Comparison of ENCODE assay signal across 8 cellular contexts in the genomic region with DNA sequence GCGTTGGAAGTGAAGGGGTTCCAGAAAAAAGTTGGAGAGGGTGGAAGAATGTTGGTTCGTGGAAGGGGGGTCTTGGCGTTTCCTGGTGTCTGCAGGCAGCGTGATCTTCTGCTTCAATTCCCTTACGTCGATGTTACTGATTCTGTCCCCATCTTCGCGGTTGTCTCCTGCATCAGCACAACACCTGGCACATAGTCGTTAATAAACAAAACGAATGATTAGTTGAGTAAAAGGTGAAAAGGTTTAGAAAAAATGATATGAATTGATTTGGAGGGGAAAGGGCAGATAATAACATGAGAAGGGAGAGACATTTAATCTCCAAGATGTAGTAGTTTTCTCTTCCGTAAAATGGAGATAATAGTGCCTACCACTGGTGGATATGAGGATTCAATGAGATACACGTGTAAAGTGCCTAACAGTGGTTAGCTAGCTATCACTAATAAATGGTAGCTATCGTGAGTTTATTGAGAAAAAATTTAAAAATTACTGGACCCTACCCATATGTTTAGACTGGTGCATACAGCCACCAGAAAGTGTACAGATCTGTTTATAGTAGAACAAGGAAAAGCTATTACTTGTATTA. TPM values are rescaled to one million over a fixed set of nuclear protein-coding genes. Genes with fewer than 3 reads are reported as not detected.
A peak's percentile ranks its signal among the peaks of the same experiment; 100 is the strongest.
DNase-seq lines count a peak whose midpoint lies in the region; ATAC-seq and TF ChIP-seq lines count a peak whose summit lies in the region.

No MANE protein-coding gene starts in this region.

- H3K4me2 ChIP-seq in neuronal stem cell (ENCODE audit: insufficient read depth, low read length, poor library complexity, severe bottlenecking) = peak overlapping the region; percentile 63

- peaks cover 15% of the 10 kb centered on the region for H3K36me3 Mint-ChIP-seq in activated CD4-positive, alpha-beta T cell treated with anti-CD3 and anti-CD28 coated beads for 36 hours (ENCODE audit: low read depth)
- peaks cover 23% of the 10 kb centered on the region for H3K36me3 Mint-ChIP-seq in activated CD4-positive, alpha-beta T cell treated with anti-CD3 and anti-CD28 coated beads, Interleukin-2, amount 10 ng/mL, durations not matched to agents 24 days and 14 days (ENCODE audit: low read depth)

- H3K9me3 ChIP-seq in neuronal stem cell (replicated peaks in 1 of 2; ENCODE audit: control insufficient read depth in 2 of 2, insufficient read depth in 1 of 2, low read depth in 1 of 2, low read length in 2 of 2) = peaks cover 0 to 14% of the 10 kb centered on the region in 2 donors

- no peaks in the 10 kb centered on the region for H3K27me3 ChIP-seq in neuronal stem cell (ENCODE audit: control insufficient read depth in 3 of 3, insufficient read depth in 3 of 3, low read depth in 1 of 3, low read length in 3 of 3)

- CTCF ChIA-PET in activated CD4-positive, alpha-beta T cell treated with anti-CD3 and anti-CD28 coated beads for 36 hours (lab: Charles Lee) = interaction anchor here (0.6 to 2.4 kb wide), 5 partner anchors 17 to 384 kb away, joined by 3 to 8 read pairs (median 3); no protein-coding TSS in a partner anchor

- peaks cover 4 to 10% of the 10 kb centered on the region in 2 donors for H3K4me1 ChIP-seq in neuronal stem cell (ENCODE audit: control insufficient read depth in 2 of 2, insufficient read depth in 1 of 2, low read depth in 1 of 2, low read length in 2 of 2)

- H3K4me3 ChIP-seq in epithelial cell of esophagus (ENCODE audit: low read length) (peak overlapping the region; percentile 96), neuronal stem cell (ENCODE audit: low read length in 2 of 2) (peak overlapping the region; percentile 68 to 87)

- H3K4ac ChIP-seq in neuronal stem cell (ENCODE audit: low read length) = no peak overlapping the region

- peak overlapping the region; percentile 93 for H2AFZ ChIP-seq in neuronal stem cell (ENCODE audit: low read length)

- POLR2A ChIA-PET in activated CD4-positive, alpha-beta T cell treated with anti-CD3 and anti-CD28 coated beads for 36 hours (lab: Charles Lee) = interaction anchor here (0.6 to 1.4 kb wide), 5 partner anchors 10 to 670 kb away, joined by 3 to 12 read pairs (median 4); no protein-coding TSS in a partner anchor

- H3K79me1 ChIP-seq in neuronal stem cell (ENCODE audit: low read depth, low read length) = peaks cover 4% of the 10 kb centered on the region

- ATAC-seq in activated CD4-positive, alpha-beta T cell treated with anti-CD3 and anti-CD28 coated beads for 36 hours = peak; percentile 13
- ATAC-seq in HG02852 (IDR thresholded peaks at IDR 0.05; ENCODE audit: unreplicated experiment) (peak; percentile 2), HG03280 (IDR thresholded peaks at IDR 0.05; ENCODE audit: unreplicated experiment) (no peak), GM21526 (IDR thresholded peaks at IDR 0.05; ENCODE audit: low FRiP score, unreplicated experiment) (no peak)

- no peak overlapping the region for H4K91ac ChIP-seq in neuronal stem cell (ENCODE audit: low read depth, low read length, poor library complexity)

- WGBS in neuronal stem cell (ENCODE audit: extremely low coverage in 2 of 2, insufficient read length in 2 of 2, insufficient replicate concordance in 1 of 2), 2 donors = 100% methylated on average over 1 of the region's 13 CpGs

- no peak overlapping the region for H2BK12ac ChIP-seq in neuronal stem cell (ENCODE audit: low read length)

- H3K9ac ChIP-seq in neuronal stem cell (ENCODE audit: low read depth, low read length, poor library complexity) = no peak overlapping the region

- no peak overlapping the region for H4K8ac ChIP-seq in neuronal stem cell (ENCODE audit: low read depth, low read length)

- no peaks in the 10 kb centered on the region for H3K27me3 Mint-ChIP-seq in activated CD4-positive, alpha-beta T cell treated with anti-CD3 and anti-CD28 coated beads for 36 hours
- H3K27me3 Mint-ChIP-seq in activated CD4-positive, alpha-beta T cell treated with anti-CD3 and anti-CD28 coated beads, Interleukin-2, amount 10 ng/mL, durations not matched to agents 24 days and 14 days = no peaks in the 10 kb centered on the region

- H3K4me1 Mint-ChIP-seq in activated CD4-positive, alpha-beta T cell treated with anti-CD3 and anti-CD28 coated beads for 36 hours = peaks cover 33% of the 10 kb centered on the region
- peaks cover 21% of the 10 kb centered on the region for H3K4me1 Mint-ChIP-seq in activated CD4-positive, alpha-beta T cell treated with anti-CD3 and anti-CD28 coated beads, Interleukin-2, amount 10 ng/mL, durations not matched to agents 24 days and 14 days

- no peak overlapping the region for H2BK5ac ChIP-seq in neuronal stem cell (ENCODE audit: low read length)

- H2AK5ac ChIP-seq in neuronal stem cell (ENCODE audit: low read depth, low read length) = no peak overlapping the region

- peaks cover 0 to 28% of the 10 kb centered on the region in 2 donors for H3K36me3 ChIP-seq in neuronal stem cell (replicated peaks in 1 of 2; ENCODE audit: control insufficient read depth in 2 of 2, insufficient read depth in 2 of 2, low read length in 2 of 2)

- no peak overlapping the region for H3K4me3 Mint-ChIP-seq in activated CD4-positive, alpha-beta T cell treated with anti-CD3 and anti-CD28 coated beads for 36 hours
- H3K4me3 Mint-ChIP-seq in activated CD4-positive, alpha-beta T cell treated with anti-CD3 and anti-CD28 coated beads, Interleukin-2, amount 10 ng/mL, durations not matched to agents 24 days and 14 days = no peak overlapping the region

- H3K14ac ChIP-seq in neuronal stem cell (ENCODE audit: low read length) = no peak overlapping the region

- H3K27ac ChIP-seq in neuronal stem cell (replicated peaks; ENCODE audit: low read length) = peak overlapping the region; percentile 94

- peak; percentile 17 for TF ChIP-seq CTCF in epithelial cell of esophagus (IDR thresholded peaks at IDR 0.05; ENCODE audit: insufficient read depth, low read depth, low read length, missing control alignments)

- H2BK120ac ChIP-seq in neuronal stem cell (ENCODE audit: low read depth, low read length) = no peak overlapping the region

- H3K27ac Mint-ChIP-seq in activated CD4-positive, alpha-beta T cell treated with anti-CD3 and anti-CD28 coated beads for 36 hours = no peak overlapping the region
- H3K27ac Mint-ChIP-seq in activated CD4-positive, alpha-beta T cell treated with anti-CD3 and anti-CD28 coated beads, Interleukin-2, amount 10 ng/mL, durations not matched to agents 24 days and 14 days = no peak overlapping the region

- no peak overlapping the region for H2BK15ac ChIP-seq in neuronal stem cell (ENCODE audit: low read length)

- peak; percentile 41 for DNase-seq in activated CD4-positive, alpha-beta T cell treated with anti-CD3 and anti-CD28 coated beads for 36 hours
- no peak for DNase-seq in activated CD4-positive, alpha-beta T cell treated with anti-CD3 and anti-CD28 coated beads, Interleukin-2, amount 10 ng/mL, durations not matched to agents 24 days and 14 days
- DNase-seq in SK-N-DZ (ENCODE audit: low spot score) (peak; percentile 33), epithelial cell of esophagus (ENCODE audit: low read depth) (peak; percentile 29), neuronal stem cell (ENCODE audit: low spot score) (peak; percentile 5)

- intact Hi-C loops in activated CD4-positive, alpha-beta T cell treated with anti-CD3 and anti-CD28 coated beads for 36 hours (cut with DNase I, micrococcal nuclease) = loop anchor here (1.0 to 5.0 kb wide), 3 partner anchors 81 to 1866 kb away; a partner anchor contains a TSS
- intact Hi-C loops in activated CD4-positive, alpha-beta T cell treated with anti-CD3 and anti-CD28 coated beads, Interleukin-2, amount 10 ng/mL, durations not matched to agents 24 days and 14 days (cut with micrococcal nuclease) = loop anchor here (5.0 kb wide), 1 partner anchor 76 kb away; a partner anchor contains a TSS

- no peak overlapping the region for H3K23ac ChIP-seq in neuronal stem cell (ENCODE audit: low read depth, low read length, poor library complexity)

- H3K18ac ChIP-seq in neuronal stem cell (ENCODE audit: low read length) = peak overlapping the region; percentile 63

- peaks cover 2% of the 10 kb centered on the region for H3K9me3 Mint-ChIP-seq in activated CD4-positive, alpha-beta T cell treated with anti-CD3 and anti-CD28 coated beads for 36 hours (ENCODE audit: low read depth)
- H3K9me3 Mint-ChIP-seq in activated CD4-positive, alpha-beta T cell treated with anti-CD3 and anti-CD28 coated beads, Interleukin-2, amount 10 ng/mL, durations not matched to agents 24 days and 14 days = no peaks in the 10 kb centered on the region

RNA-seq across cellular contexts. Expression of a gene that starts 0.6 kb away (rescaled TPM):
- total RNA-seq in activated CD4-positive, alpha-beta T cell treated with anti-CD3 and anti-CD28 coated beads for 36 hours = 100 to 1,000 TPM in 1 of 2 experiments, 10 to 100 TPM in 1; 98.2 to 106 TPM
- total RNA-seq in activated CD4-positive, alpha-beta T cell treated with anti-CD3 and anti-CD28 coated beads, Interleukin-2, amount 10 ng/mL, durations not matched to agents 24 days and 14 days = 123 and 128 TPM in 2 replicates
- polyA plus RNA-seq in SK-N-DZ (2014; cell fraction: cytosol; rRNA removed) = 83.1 and 103 TPM in 2 replicates
- 31.6 and 36.1 TPM in 2 replicates for polyA plus RNA-seq in SK-N-DZ (2014; cell fraction: nucleus; rRNA removed)
- polyA plus RNA-seq in neuronal stem cell (2013, experiment 1 of 2) = 50.6 TPM
- polyA plus RNA-seq in neuronal stem cell (2013, experiment 2 of 2) = 53.7 TPM

RNA-seq across cellular contexts. Expression of a gene that starts 0.9 kb away (rescaled TPM):
- 10 to 100 TPM; 12.1 to 12.9 TPM for total RNA-seq in activated CD4-positive, alpha-beta T cell treated with anti-CD3 and anti-CD28 coated beads for 36 hours
- 18.0 and 18.2 TPM in 2 replicates for total RNA-seq in activated CD4-positive, alpha-beta T cell treated with anti-CD3 and anti-CD28 coated beads, Interleukin-2, amount 10 ng/mL, durations not matched to agents 24 days and 14 days
- polyA plus RNA-seq in SK-N-DZ (2014; cell fraction: cytosol; rRNA removed) = 21.0 and 21.6 TPM in 2 replicates
- polyA plus RNA-seq in SK-N-DZ (2014; cell fraction: nucleus; rRNA removed) = 22.0 and 30.4 TPM in 2 replicates
- polyA plus RNA-seq in neuronal stem cell (2013, experiment 1 of 2) = 16.8 TPM
- 17.7 TPM for polyA plus RNA-seq in neuronal stem cell (2013, experiment 2 of 2)

Comparison
In these comparisons a context has a peak if more than half of its experiments do, and no peak if none do; other contexts are left out.
1. ATAC-seq: peak in activated CD4-positive, alpha-beta T cell treated with anti-CD3 and anti-CD28 coated beads for 36 hours (single experiment) and HG02852 (single experiment); none in HG03280 (single experiment) and GM21526 (single experiment).